4 cellular contexts compared by ENCODE assay signal in the genomic region with DNA sequence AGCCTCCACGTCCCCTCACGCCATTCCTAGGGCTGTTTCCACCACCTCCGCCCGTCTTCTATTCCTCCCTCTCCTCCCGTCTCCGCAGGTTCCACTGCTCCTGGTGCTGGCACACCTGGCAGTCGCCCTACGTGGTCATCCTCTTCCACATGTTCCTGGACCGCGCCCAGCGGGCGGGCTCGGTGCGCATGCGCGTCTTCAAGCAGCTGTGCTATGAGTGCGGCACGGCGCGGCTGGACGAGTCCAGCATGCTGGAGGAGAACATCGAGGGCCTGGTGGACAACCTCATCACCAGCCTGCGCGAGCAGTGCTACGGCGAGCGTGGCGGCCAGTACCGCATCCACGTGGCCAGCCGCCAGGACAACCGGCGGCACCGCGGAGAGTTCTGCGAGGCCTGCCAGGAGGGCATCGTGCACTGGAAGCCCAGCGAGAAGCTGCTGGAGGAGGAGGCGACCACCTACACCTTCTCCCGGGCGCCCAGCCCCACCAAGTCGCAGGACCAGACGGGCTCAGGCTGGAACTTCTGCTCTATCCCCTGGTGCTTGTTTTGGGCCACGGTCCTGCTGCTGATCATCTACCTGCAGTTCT. TPM values are rescaled to one million over a fixed set of nuclear protein-coding genes. Genes with fewer than 3 reads are reported as not detected.
"Had no signal": no experiment of that assay in that cellular context is flagged by ENCODE, and none has a peak within 500 bp of the region (broad histone marks: within the 10 kb centered on the region; RNA-seq: fewer than 3 reads in every experiment).

No MANE protein-coding gene starts in this region.

RNA-seq across cellular contexts. Expression of gene RTP1, which starts 2.3 kb away (rescaled TPM):
- total RNA-seq: LHCN-M2, M059J, MCF 10A, NCI-H460 had no signal
